32 cellular contexts compared by ENCODE assay signal in the genomic region with DNA sequence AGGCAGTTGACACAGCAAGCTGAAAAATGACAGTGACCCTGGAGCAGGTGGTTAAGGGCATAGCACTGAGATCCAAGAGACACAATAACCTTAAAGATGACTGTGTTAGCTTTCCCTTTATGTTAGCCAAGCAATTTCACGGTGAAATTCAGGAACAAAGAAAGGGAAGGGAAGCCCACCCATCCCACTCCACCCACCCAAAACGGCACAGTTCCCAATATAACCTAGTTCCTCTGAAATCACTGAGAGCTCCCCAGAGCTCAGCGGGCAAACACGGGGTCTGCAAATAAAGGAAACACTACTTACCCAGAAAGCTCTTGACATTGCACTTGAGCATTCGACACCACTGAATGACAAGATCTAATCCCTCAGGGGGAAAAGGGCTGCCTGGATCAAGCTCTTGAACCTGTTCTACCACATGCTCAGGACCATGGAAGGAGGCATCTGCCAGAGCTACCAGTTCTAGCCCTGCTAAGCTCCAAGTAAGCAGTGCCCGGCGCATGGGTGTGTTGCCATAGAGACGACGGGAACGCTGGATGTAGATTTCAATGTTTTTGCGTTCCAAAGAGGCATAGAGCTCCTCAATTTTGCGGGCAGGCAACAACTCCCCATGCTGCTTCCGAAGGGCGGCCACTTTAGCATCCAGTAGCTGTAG. TPM values are rescaled to one million over a fixed set of nuclear protein-coding genes. Genes with fewer than 3 reads are reported as not detected.
A peak's percentile ranks its signal among the peaks of the same experiment; 100 is the strongest.
DNase-seq lines count a peak whose midpoint lies in the region; FAIRE-seq and TF ChIP-seq lines count a peak whose summit lies in the region.
"Had no signal": no experiment of that assay in that cellular context is flagged by ENCODE, and none has a peak within 500 bp of the region (broad histone marks: within the 10 kb centered on the region; RNA-seq: fewer than 3 reads in every experiment).

No MANE protein-coding gene starts in this region.

- H3K36me3 ChIP-seq in HUES6 (ENCODE audit: control insufficient read depth, insufficient read depth, low read length) = peaks cover 96% of the 10 kb centered on the region
- H3K36me3 ChIP-seq in brain microvascular endothelial cell (replicated peaks) = peaks cover 88% of the 10 kb centered on the region
- peaks cover 71 to 81% of the 10 kb centered on the region in 2 donors for H3K36me3 ChIP-seq in kidney (ENCODE audit: control insufficient read depth in 1 of 2, insufficient read depth in 2 of 2, low read length in 2 of 2)

- no peaks in the 10 kb centered on the region for H3K4me1 ChIP-seq in HUES6 (ENCODE audit: control insufficient read depth, insufficient read depth, low read length)
- H3K4me1 ChIP-seq in kidney (ENCODE audit: control insufficient read depth in 1 of 2, insufficient read depth in 1 of 2, low read depth in 1 of 2, low read length in 2 of 2) = no peaks in the 10 kb centered on the region
- H3K4me1 ChIP-seq: colonic mucosa, esophagus muscularis mucosa, foreskin keratinocyte, heart right ventricle, SJSA1, tibial artery had no signal

- peak overlapping the region; percentile 72 for H3K4me3 Mint-ChIP-seq in dendritic cell treated with granulocyte-macrophage colony-stimulating factor and Interleukin-4, amounts not matched to agents 40 ng/mL and 50 ng/mL, for 4 days
- H3K4me3 Mint-ChIP-seq: CD8-positive, alpha-beta T cell; effector memory CD8-positive, alpha-beta T cell; nephron progenitor cell had no signal

- no peaks in the 10 kb centered on the region for H3K9me3 Mint-ChIP-seq in dendritic cell treated with granulocyte-macrophage colony-stimulating factor and Interleukin-4, amounts not matched to agents 40 ng/mL and 50 ng/mL, for 4 days
- H3K9me3 Mint-ChIP-seq: activated naive CD4-positive, alpha-beta T cell treated with anti-CD3 and anti-CD28 coated beads, Interleukin-2, amount 50 U/mL, for 72 hours; CD8-positive, alpha-beta T cell; effector memory CD8-positive, alpha-beta T cell; nephron progenitor cell had no signal

- in situ Hi-C loops in brain microvascular endothelial cell (cut with HindIII; ENCODE audit: low pct_ligation_motif_present, low sequenced_read_pairs) = no loop called here

- TF ChIP-seq CTCF in brain microvascular endothelial cell (IDR thresholded peaks at IDR 0.05; ENCODE audit: low read depth, low read length, missing control alignments) = no peak
- no peak for TF ChIP-seq CTCF in kidney (IDR thresholded peaks at IDR 0.05; ENCODE audit: borderline replicate concordance, extremely low read depth, insufficient read depth)

- peak; percentile 5 for DNase-seq in NCI-H1436 (lab: John Stamatoyannopoulos, UW)
- DNase-seq in NCI-H1436 treated with DMSO at 0.1 percent for 48 hours (lab: John Stamatoyannopoulos, UW) = no peak
- peak; percentile 62 for DNase-seq in NCI-H510A (lab: John Stamatoyannopoulos, UW)
- DNase-seq in cardiac septum (ENCODE audit: low spot score) = no peak
- no peak for DNase-seq in brain microvascular endothelial cell
- DNase-seq in kidney = no peak
- DNase-seq: 8988T; activated CD4-positive, alpha-beta T cell treated with anti-CD3 and anti-CD28 coated beads, Interleukin-2, amount 50 U/mL, for 48 hours; CD8-positive, alpha-beta T cell; colonic mucosa; effector memory CD8-positive, alpha-beta T cell; foreskin keratinocyte; H7; heart right ventricle; KBM-7; kidney glomerular epithelial cell; NCI-H1694; nephron progenitor cell; small intestine; stimulated activated CD4-positive, alpha-beta T cell treated with anti-CD3 and anti-CD28 coated beads, Interleukin-1b, Interleukin-23, amount 100 ng/mL, for 48 hours; stimulated activated CD8-positive, alpha-beta memory T cell treated with anti-CD3 and anti-CD28 coated beads, Interleukin-4, amount 100 ng/mL, for 48 hours; stomach; T-helper 1 cell; tibial artery had no signal

- H3K4me3 ChIP-seq in HUES6 (ENCODE audit: low read depth, low read length) (no peak overlapping the region), brain microvascular endothelial cell (ENCODE audit: low read depth, low read length) (no peak overlapping the region), kidney (ENCODE audit: low read length in 2 of 2) (no peak overlapping the region)
- H3K4me3 ChIP-seq: colonic mucosa, esophagus muscularis mucosa, heart right ventricle, lung, SJSA1, stomach, tibial artery had no signal

- H3K9ac ChIP-seq in HUES6 (ENCODE audit: low read length) (peak overlapping the region; percentile 21), kidney (ENCODE audit: low read length in 2 of 2) (no peak overlapping the region)

- peaks cover 100% of the 10 kb centered on the region for H3K36me3 Mint-ChIP-seq in dendritic cell treated with granulocyte-macrophage colony-stimulating factor and Interleukin-4, amounts not matched to agents 40 ng/mL and 50 ng/mL, for 4 days (ENCODE audit: low read depth)

- peaks cover 78% of the 10 kb centered on the region for H3K4me1 Mint-ChIP-seq in dendritic cell treated with granulocyte-macrophage colony-stimulating factor and Interleukin-4, amounts not matched to agents 40 ng/mL and 50 ng/mL, for 4 days (ENCODE audit: low read depth)
- H3K4me1 Mint-ChIP-seq: nephron progenitor cell had no signal

- no peak for FAIRE-seq in kidney (lab: Jason Lieb, UNC)
- FAIRE-seq: G401.6, RCC 7860, small intestine had no signal

- peak overlapping the region; percentile 63 for H3K27ac Mint-ChIP-seq in dendritic cell treated with granulocyte-macrophage colony-stimulating factor and Interleukin-4, amounts not matched to agents 40 ng/mL and 50 ng/mL, for 4 days
- H3K27ac Mint-ChIP-seq: activated naive CD4-positive, alpha-beta T cell treated with anti-CD3 and anti-CD28 coated beads, Interleukin-2, amount 50 U/mL, for 72 hours had no signal

- intact Hi-C loops in dendritic cell treated with granulocyte-macrophage colony-stimulating factor and Interleukin-4, amounts not matched to agents 40 ng/mL and 50 ng/mL, for 4 days (cut with micrococcal nuclease) = no loop called here
- intact Hi-C loops in cardiac septum (cut with DNase I) (no loop called here), kidney (cut with DNase I) (no loop called here)

- no peaks in the 10 kb centered on the region for H3K27me3 ChIP-seq in HUES6 (ENCODE audit: control insufficient read depth, insufficient read depth, low read length)
- no peaks in the 10 kb centered on the region for H3K27me3 ChIP-seq in brain microvascular endothelial cell (replicated peaks)
- H3K27me3 ChIP-seq: colonic mucosa, esophagus muscularis mucosa, foreskin keratinocyte, heart right ventricle, SJSA1, stomach, tibial artery had no signal

- H3K27ac ChIP-seq in HUES6 (ENCODE audit: low read depth, low read length) (no peak overlapping the region), brain microvascular endothelial cell (no peak overlapping the region), kidney (ENCODE audit: low read depth in 2 of 2, low read length in 2 of 2) (no peak overlapping the region)
- H3K27ac ChIP-seq: colonic mucosa, esophagus muscularis mucosa, foreskin keratinocyte, heart right ventricle, SJSA1, stomach, tibial artery had no signal

- no peaks in the 10 kb centered on the region for H3K27me3 Mint-ChIP-seq in dendritic cell treated with granulocyte-macrophage colony-stimulating factor and Interleukin-4, amounts not matched to agents 40 ng/mL and 50 ng/mL, for 4 days
- H3K27me3 Mint-ChIP-seq: effector memory CD8-positive, alpha-beta T cell had no signal

- no peaks in the 10 kb centered on the region for H3K9me3 ChIP-seq in HUES6 (ENCODE audit: control insufficient read depth, insufficient read depth, low read depth, low read length)
- no peaks in the 10 kb centered on the region for H3K9me3 ChIP-seq in kidney (ENCODE audit: control insufficient read depth in 1 of 2, low read length in 2 of 2)
- H3K9me3 ChIP-seq: colonic mucosa, esophagus muscularis mucosa, heart right ventricle, SJSA1, stomach, tibial artery had no signal

RNA-seq across cellular contexts. Expression of gene BLTP2, which starts 10.6 kb away (rescaled TPM):
- total RNA-seq in cardiac septum (70.4 TPM), kidney (140 TPM)
- 35.1 TPM for polyA plus RNA-seq in kidney (ENCODE audit: insufficient read depth, low read depth, low replicate concordance)

RNA-seq across cellular contexts. Expression of gene RSKR, which starts 20.4 kb away (rescaled TPM):
- total RNA-seq in cardiac septum = 6.8 TPM
- 10.2 TPM for total RNA-seq in kidney
- polyA plus RNA-seq in kidney (ENCODE audit: insufficient read depth, low read depth, low replicate concordance) = 4.1 TPM

RNA-seq across cellular contexts. Expression of gene SDF2, which starts 27.4 kb away (rescaled TPM):
- total RNA-seq in cardiac septum (26.6 TPM), kidney (54.3 TPM)
- polyA plus RNA-seq in kidney (ENCODE audit: insufficient read depth, low read depth, low replicate concordance) = 101 TPM

RNA-seq across cellular contexts. Expression of gene SUPT6H, which starts 27.7 kb away (rescaled TPM):
- total RNA-seq in cardiac septum (48.4 TPM), kidney (61.5 TPM)
- 21.4 TPM for polyA plus RNA-seq in kidney (ENCODE audit: insufficient read depth, low read depth, low replicate concordance)

RNA-seq across cellular contexts. Expression of gene SPAG5, which starts 35.5 kb away (rescaled TPM):
- total RNA-seq in cardiac septum (0.78 TPM), kidney (7.4 TPM)
- 123 TPM for polyA plus RNA-seq in kidney (ENCODE audit: insufficient read depth, low read depth, low replicate concordance)

Comparison
In these comparisons a context has a peak if more than half of its experiments do, and no peak if none do; other contexts are left out.
1. DNase-seq: peak in NCI-H1436 (single experiment) and NCI-H510A (single experiment); none in NCI-H1436 treated with DMSO at 0.1 percent for 48 hours (single experiment), cardiac septum (single experiment), brain microvascular endothelial cell (single experiment) and kidney (single experiment).